ENCODE assay signal across 15 cellular contexts in genomic region chr6:53107091-53107490, GRCh38. TPM values are rescaled to one million over a fixed set of nuclear protein-coding genes. Genes with fewer than 3 reads are reported as not detected.
DNase-seq lines count a peak whose midpoint lies in the region; ATAC-seq and TF ChIP-seq lines count a peak whose summit lies in the region.
"Had no signal": no experiment of that assay in that cellular context is flagged by ENCODE, and none has a peak within 500 bp of the region (broad histone marks: within the 10 kb centered on the region; RNA-seq: fewer than 3 reads in every experiment).

No MANE protein-coding gene starts in this region.

- H3K4me3 ChIP-seq in IMR-90 (ENCODE audit: insufficient read depth, low read depth, low read length), result no peak overlapping the region
- no peak overlapping the region for H3K4me3 ChIP-seq in cardiac fibroblast (replicated peaks in 1 of 2; ENCODE audit: low read depth in 2 of 2, low read length in 2 of 2)
- no peak overlapping the region for H3K4me3 ChIP-seq in hepatocyte
- H3K4me3 ChIP-seq: cardiac muscle cell, left lung had no signal

- H3K36me3 Mint-ChIP-seq in activated CD4-positive, alpha-beta memory T cell treated with anti-CD3 and anti-CD28 coated beads, Interleukin-2, amount 10 ng/mL, durations not matched to agents 7 days and 5 days (ENCODE audit: low read depth), result peaks cover under 1% of the 10 kb centered on the region

- no TSS peak for BruUV-seq in IMR-90 (replicated peaks; lab: Mats Ljungman, UMichigan)

- H3K4me2 ChIP-seq in IMR-90 (ENCODE audit: low read depth, low read length), result no peak overlapping the region
- H3K4me2 ChIP-seq in hepatocyte, result no peak overlapping the region

- H3K27me3 ChIP-seq in IMR-90 (ENCODE audit: control insufficient read depth, insufficient read depth, low read length) (0 out of 2 replicates have a peak, but pooled peaks cover 1% of the 10 kb centered on the region), hepatocyte (no peaks in the 10 kb centered on the region)
- H3K27me3 ChIP-seq: cardiac muscle cell, left lung had no signal

- no peaks in the 10 kb centered on the region for H3K9me2 ChIP-seq in hepatocyte (replicated peaks; ENCODE audit: insufficient read depth)

- peak; percentile 82 for ATAC-seq in IMR-90 (ENCODE audit: low read depth)
- ATAC-seq in HG03520 (IDR thresholded peaks at IDR 0.05; ENCODE audit: unreplicated experiment), result no peak
- ATAC-seq: left lung; naive thymus-derived CD8-positive, alpha-beta T cell had no signal

- CTCF ChIA-PET in IMR-90 (lab: Yijun Ruan, JAX), result no interaction called here
- CTCF ChIA-PET in activated CD4-positive, alpha-beta memory T cell treated with anti-CD3 and anti-CD28 coated beads, Interleukin-2, amount 10 ng/mL, durations not matched to agents 7 days and 5 days (lab: Charles Lee), result no interaction called here

- H3K27ac ChIP-seq in IMR-90 (ENCODE audit: insufficient read depth, low read length) (no peak overlapping the region), hepatocyte (no peak overlapping the region)
- H3K27ac ChIP-seq: C4-2B, cardiac muscle cell, left lung, WERI-Rb-1 had no signal

- no peak overlapping the region for H2BK20ac ChIP-seq in IMR-90 (ENCODE audit: low read depth, low read length)

- H3K18ac ChIP-seq in IMR-90 (ENCODE audit: low read depth, low read length), result no peak overlapping the region

- no peak overlapping the region for H2BK5ac ChIP-seq in IMR-90 (ENCODE audit: low read depth, low read length, poor library complexity, severe bottlenecking)

- no peak overlapping the region for H4K8ac ChIP-seq in IMR-90 (ENCODE audit: low read depth in 2 of 2, low read length in 2 of 2)

- peak overlapping the region; percentile 28 for H2AFZ ChIP-seq in IMR-90 (replicated peaks; ENCODE audit: low read length, poor library complexity)
- no peak overlapping the region for H2AFZ ChIP-seq in hepatocyte

- intact Hi-C loops in IMR-90 (cut with micrococcal nuclease), result no loop called here

- H3K14ac ChIP-seq in IMR-90 (replicated peaks; ENCODE audit: low read depth, low read length), result no peak overlapping the region

- dilution Hi-C loops in IMR-90 (cut with HindIII; ENCODE audit: low sequenced_read_pairs, unreplicated experiment), result no loop called here

- H3K4ac ChIP-seq in IMR-90 (ENCODE audit: low read depth, low read length), result no peak overlapping the region

- DNase-seq in Caki2 (ENCODE audit: low read depth) (peak; percentile 45), IMR-90 (peak; percentile 50), cardiac fibroblast (ENCODE audit: low read depth in 2 of 2) (peak; percentile 12 to 27), kidney tubule cell (ENCODE audit: low spot score) (peak; percentile 94), hepatocyte (ENCODE audit: low spot score) (no peak), NK-92 (lab: John Stamatoyannopoulos, UW; ENCODE audit: unreplicated experiment) (no peak)
- DNase-seq in activated CD4-positive, alpha-beta memory T cell treated with anti-CD3 and anti-CD28 coated beads, Interleukin-2, amount 10 ng/mL, durations not matched to agents 7 days and 5 days, result no peak
- DNase-seq: left lung; naive thymus-derived CD8-positive, alpha-beta T cell had no signal

- peaks cover 2% of the 10 kb centered on the region for H3K36me3 ChIP-seq in IMR-90 (ENCODE audit: control insufficient read depth, insufficient read depth, low read length)
- H3K36me3 ChIP-seq in hepatocyte (replicated peaks; ENCODE audit: insufficient read depth, low read depth), result no peaks in the 10 kb centered on the region

- no peaks in the 10 kb centered on the region for H3K79me2 ChIP-seq in hepatocyte

- H3K27me3 Mint-ChIP-seq in activated CD4-positive, alpha-beta memory T cell treated with anti-CD3 and anti-CD28 coated beads, Interleukin-2, amount 10 ng/mL, durations not matched to agents 7 days and 5 days, result no peaks in the 10 kb centered on the region
- H3K27me3 Mint-ChIP-seq: naive thymus-derived CD8-positive, alpha-beta T cell had no signal

- H3K9me1 ChIP-seq in IMR-90 (ENCODE audit: insufficient read depth, low read length), result peaks cover 2% of the 10 kb centered on the region; the same call in 1 of the 2 replicates

- no peak overlapping the region for H2AK5ac ChIP-seq in IMR-90 (ENCODE audit: low read depth, low read length)

- H3K4me1 ChIP-seq in IMR-90 (ENCODE audit: control insufficient read depth, insufficient read depth, low read length) (peaks cover 2% of the 10 kb centered on the region), hepatocyte (ENCODE audit: insufficient read depth) (peaks cover 11% of the 10 kb centered on the region)
- H3K4me1 ChIP-seq: left lung had no signal

- POLR2A ChIA-PET in IMR-90 (lab: Charles Lee; ENCODE audit: unreplicated experiment), result no interaction called here
- POLR2A ChIA-PET in activated CD4-positive, alpha-beta memory T cell treated with anti-CD3 and anti-CD28 coated beads, Interleukin-2, amount 10 ng/mL, durations not matched to agents 7 days and 5 days (lab: Charles Lee), result no interaction called here

- H3K9me3 ChIP-seq in IMR-90 (ENCODE audit: control insufficient read depth, insufficient read depth, low read length) (no peaks in the 10 kb centered on the region), hepatocyte (ENCODE audit: low read depth) (no peaks in the 10 kb centered on the region)
- H3K9me3 ChIP-seq: left lung had no signal

- H4K91ac ChIP-seq in IMR-90 (ENCODE audit: insufficient read depth, low read depth, low read length), result no peak overlapping the region

- in situ Hi-C loops in Caki2 (cut with HindIII; ENCODE audit: low pct_unique_long_range_greater_than_20kb, low sequenced_read_pairs) (no loop called here), IMR-90 (cut with MboI; ENCODE audit: low sequenced_read_pairs) (no loop called here)

- H3K9me3 Mint-ChIP-seq in activated CD4-positive, alpha-beta memory T cell treated with anti-CD3 and anti-CD28 coated beads, Interleukin-2, amount 10 ng/mL, durations not matched to agents 7 days and 5 days, result no peaks in the 10 kb centered on the region
- H3K9me3 Mint-ChIP-seq: naive thymus-derived CD8-positive, alpha-beta T cell had no signal

- peaks cover 14% of the 10 kb centered on the region for H3K4me1 Mint-ChIP-seq in activated CD4-positive, alpha-beta memory T cell treated with anti-CD3 and anti-CD28 coated beads, Interleukin-2, amount 10 ng/mL, durations not matched to agents 7 days and 5 days
- H3K4me1 Mint-ChIP-seq: naive thymus-derived CD8-positive, alpha-beta T cell had no signal

- WGBS in IMR-90 (ENCODE audit: extremely low coverage in 2 of 2, insufficient read length in 1 of 2), 2 experiments, result 44% methylated on average over 2 of the region's 4 CpGs; no CpG with 5 or more reads in 1 of the 2 experiments
- WGBS in hepatocyte (ENCODE audit: low lambda C conversion rate, missing lambda C conversion rate), result 88% methylated on average over 4 of the region's 4 CpGs

- no peak overlapping the region for H2BK15ac ChIP-seq in IMR-90 (ENCODE audit: low read depth, low read length)

- no peak overlapping the region for H4K5ac ChIP-seq in IMR-90 (ENCODE audit: low read depth, low read length)

- H4K20me1 ChIP-seq in IMR-90 (ENCODE audit: insufficient read depth, low read length) (no peaks in the 10 kb centered on the region), hepatocyte (ENCODE audit: insufficient read depth, poor library complexity, severe bottlenecking) (no peaks in the 10 kb centered on the region)

- no peak overlapping the region for H3K23ac ChIP-seq in IMR-90 (ENCODE audit: low read depth, low read length)

- H3K9ac ChIP-seq in IMR-90 (ENCODE audit: low read depth, low read length), result no peak overlapping the region

- no peak overlapping the region for H3K27ac Mint-ChIP-seq in activated CD4-positive, alpha-beta memory T cell treated with anti-CD3 and anti-CD28 coated beads, Interleukin-2, amount 10 ng/mL, durations not matched to agents 7 days and 5 days
- H3K27ac Mint-ChIP-seq: naive thymus-derived CD8-positive, alpha-beta T cell had no signal

- TF ChIP-seq RAD21 in IMR-90 (IDR thresholded peaks at IDR 0.05; ENCODE audit: low read length), result no peak

- no peak overlapping the region for H2AK9ac ChIP-seq in IMR-90 (replicated peaks; ENCODE audit: low read depth, low read length, poor library complexity)

- H3K4me3 Mint-ChIP-seq in activated CD4-positive, alpha-beta memory T cell treated with anti-CD3 and anti-CD28 coated beads, Interleukin-2, amount 10 ng/mL, durations not matched to agents 7 days and 5 days, result no peak overlapping the region
- H3K4me3 Mint-ChIP-seq: naive thymus-derived CD8-positive, alpha-beta T cell had no signal

- no peak overlapping the region for H3K56ac ChIP-seq in IMR-90 (ENCODE audit: extremely low read depth, insufficient read depth, low read length)

- no peaks in the 10 kb centered on the region for H3K79me1 ChIP-seq in IMR-90 (ENCODE audit: low read depth in 1 of 2, low read length in 2 of 2)

- TF ChIP-seq CTCF in IMR-90 (conservative IDR thresholded peaks at IDR 0.05; ENCODE audit: low read depth, low read length) (no peak), cardiac fibroblast (IDR thresholded peaks at IDR 0.05; ENCODE audit: low read depth, low read length) (no peak), hepatocyte (IDR thresholded peaks at IDR 0.05; ENCODE audit: poor library complexity) (no peak)

- no peak overlapping the region for H2BK120ac ChIP-seq in IMR-90 (ENCODE audit: low read depth, low read length)

- no peak for TF ChIP-seq POLR2A in IMR-90 (IDR thresholded peaks at IDR 0.05; ENCODE audit: low read depth, low read length)

RNA-seq across cellular contexts. Expression of gene GCM1, which starts 41.5 kb away (rescaled TPM):
- total RNA-seq in Caki2 (2014; rRNA removed; shearing (Covaris generic); ENCODE audit: low replicate concordance), result not detected in 2 replicates
- total RNA-seq in IMR-90 (2012; rRNA removed), result not detected in 2 replicates
- polyA plus RNA-seq in IMR-90 (2012; rRNA removed), result not detected in 2 replicates
- not detected in 2 replicates for polyA plus RNA-seq in IMR-90 (2012; cell fraction: cytosol; rRNA removed)
- polyA plus RNA-seq in IMR-90 (2012; cell fraction: nucleus; rRNA removed; ENCODE audit: low replicate concordance), result not detected in 2 replicates
- total RNA-seq in hepatocyte, result 0.33 TPM in 1 of 2 replicates, not detected in the other
- polyA plus RNA-seq in hepatocyte, result not detected in 2 replicates
- total RNA-seq in activated CD4-positive, alpha-beta memory T cell treated with anti-CD3 and anti-CD28 coated beads, Interleukin-2, amount 10 ng/mL, durations not matched to agents 7 days and 5 days, result under 1 TPM in 1 of 2 experiments, not detected in 1; 0.10 TPM
- total RNA-seq: cardiac muscle cell, pulmonary artery endothelial cell, temporal lobe had no signal
- polyA plus RNA-seq: cardiac muscle cell; naive thymus-derived CD8-positive, alpha-beta T cell had no signal

RNA-seq across cellular contexts. Expression of gene FBXO9, which starts 41.9 kb away (rescaled TPM):
- total RNA-seq in Caki2 (2014; rRNA removed; shearing (Covaris generic); ENCODE audit: low replicate concordance), result 50.4 and 53.1 TPM in 2 replicates
- total RNA-seq in IMR-90 (2012; rRNA removed) (36.1 and 49.6 TPM in 2 replicates), hepatocyte (33.3 and 36.6 TPM in 2 replicates)
- polyA plus RNA-seq in IMR-90 (2012; rRNA removed) (65.9 and 82.8 TPM in 2 replicates), hepatocyte (79.8 and 84.0 TPM in 2 replicates)
- polyA plus RNA-seq in IMR-90 (2012; cell fraction: cytosol; rRNA removed), result 23.1 and 52.3 TPM in 2 replicates
- polyA plus RNA-seq in IMR-90 (2012; cell fraction: nucleus; rRNA removed; ENCODE audit: low replicate concordance), result 85.3 and 198 TPM in 2 replicates
- 10 to 100 TPM; 72.2 to 74.1 TPM for total RNA-seq in activated CD4-positive, alpha-beta memory T cell treated with anti-CD3 and anti-CD28 coated beads, Interleukin-2, amount 10 ng/mL, durations not matched to agents 7 days and 5 days

RNA-seq across cellular contexts. Expression of gene CILK1, which starts 45.5 kb away (rescaled TPM):
- total RNA-seq in Caki2 (2014; rRNA removed; shearing (Covaris generic); ENCODE audit: low replicate concordance), result 1.8 and 2.1 TPM in 2 replicates
- 11.1 and 12.8 TPM in 2 replicates for total RNA-seq in IMR-90 (2012; rRNA removed)
- polyA plus RNA-seq in IMR-90 (2012; rRNA removed), result 8.5 and 9.4 TPM in 2 replicates
- polyA plus RNA-seq in IMR-90 (2012; cell fraction: cytosol; rRNA removed), result 3.1 and 3.8 TPM in 2 replicates
- 2.9 and 10.5 TPM in 2 replicates for polyA plus RNA-seq in IMR-90 (2012; cell fraction: nucleus; rRNA removed; ENCODE audit: low replicate concordance)
- 30.0 and 30.5 TPM in 2 replicates for total RNA-seq in hepatocyte
- 6.3 and 7.5 TPM in 2 replicates for polyA plus RNA-seq in hepatocyte
- total RNA-seq in activated CD4-positive, alpha-beta memory T cell treated with anti-CD3 and anti-CD28 coated beads, Interleukin-2, amount 10 ng/mL, durations not matched to agents 7 days and 5 days, result 10 to 100 TPM in 1 of 2 experiments, 1 to 10 TPM in 1; 9.9 to 10.5 TPM

Comparison
In these comparisons a context has a peak if more than half of its experiments do, and no peak if none do; other contexts are left out.
1. DNase-seq: peak in Caki2 (single experiment), IMR-90 (single experiment), cardiac fibroblast (2 of 2) and kidney tubule cell (single experiment); none in hepatocyte (single experiment), NK-92 (single experiment) and activated CD4-positive, alpha-beta memory T cell treated with anti-CD3 and anti-CD28 coated beads, Interleukin-2, amount 10 ng/mL, durations not matched to agents 7 days and 5 days (single experiment).